ENCODE assay signal across 9 cellular contexts in the genomic region with DNA sequence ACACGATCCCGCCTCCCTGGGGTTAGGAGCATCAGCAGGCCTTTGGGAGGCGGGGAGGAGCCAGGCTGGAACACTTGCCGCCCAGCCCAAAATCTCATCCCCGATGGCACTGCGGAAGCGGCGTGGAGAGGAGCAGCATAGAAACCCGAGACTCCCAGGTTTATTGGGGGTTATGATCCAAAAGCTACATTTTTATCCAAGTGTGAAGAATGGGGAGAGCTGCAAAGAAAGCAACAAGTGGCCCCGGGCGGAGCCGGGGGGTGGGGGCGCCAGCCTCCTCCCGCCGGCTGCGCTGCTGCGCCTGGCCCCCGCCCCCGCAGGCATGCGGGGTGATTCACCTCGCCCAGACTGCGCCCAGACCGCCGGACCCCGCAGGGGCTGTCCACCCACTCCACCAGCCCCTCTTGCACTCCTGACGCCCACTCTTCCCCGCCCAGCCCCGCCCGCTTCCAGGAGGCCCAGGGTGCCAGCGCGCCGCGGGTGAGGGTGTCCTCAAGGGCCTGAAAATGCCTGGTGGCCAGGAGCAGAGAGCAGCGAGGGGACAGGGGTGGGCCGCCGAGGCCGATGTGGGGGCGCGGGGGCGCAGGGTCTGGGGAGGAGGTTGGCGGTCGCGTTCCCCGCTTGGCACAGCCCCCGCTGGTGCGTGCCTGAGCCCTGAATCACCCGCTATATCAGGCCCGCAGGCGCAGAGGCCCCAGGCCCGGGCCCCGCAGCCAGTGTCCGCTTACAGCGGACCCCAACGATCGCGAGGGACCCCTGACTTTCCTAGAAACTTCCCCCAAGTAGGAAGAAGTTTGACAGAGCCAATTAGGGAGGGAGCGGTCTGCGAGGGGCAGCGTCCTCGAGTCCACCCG. TPM values are rescaled to one million over a fixed set of nuclear protein-coding genes. Genes with fewer than 3 reads are reported as not detected.
DNase-seq lines count a peak whose midpoint lies in the region; ATAC-seq, FAIRE-seq and TF ChIP-seq lines count a peak whose summit lies in the region.
"Had no signal": no experiment of that assay in that cellular context is flagged by ENCODE, and none has a peak within 500 bp of the region (broad histone marks: within the 10 kb centered on the region; RNA-seq: fewer than 3 reads in every experiment).

No MANE protein-coding gene starts in this region.

- no peak for TF ChIP-seq CTCF in MCF 10A (IDR thresholded peaks at IDR 0.05; ENCODE audit: unreplicated experiment)
- no peak for TF ChIP-seq CTCF in keratinocyte (optimal IDR thresholded peaks at IDR 0.05 in 1 of 3, IDR thresholded peaks at IDR 0.05 in 1 of 3, conservative IDR thresholded peaks at IDR 0.05 in 1 of 3; ENCODE audit: extremely low read depth in 1 of 3, insufficient read depth in 2 of 3, low read length in 3 of 3)

- no peak for FAIRE-seq in keratinocyte (lab: Jason Lieb, UNC)
- FAIRE-seq: G401.6 had no signal

- intact Hi-C loops in MCF 10A (cut with micrococcal nuclease) = loop anchor here (5.0 kb wide), 2 partner anchors 34 to 99 kb away; partner anchors contain the start of gene STAT3

- no peak overlapping the region for H2AFZ ChIP-seq in keratinocyte (ENCODE audit: control insufficient read depth, low read length)

- H3K4me3 ChIP-seq in keratinocyte (ENCODE audit: control insufficient read depth in 2 of 3, extremely low read depth in 1 of 3, insufficient read depth in 2 of 3, low read depth in 1 of 3, low read length in 3 of 3) = peak overlapping the region; percentile 92 to 97 (median 94)

- no peaks in the 10 kb centered on the region for H3K27me3 Mint-ChIP-seq in MCF 10A (ENCODE audit: insufficient read depth, unreplicated experiment)
- H3K27me3 Mint-ChIP-seq in stimulated activated memory B cell treated with anti-CD40 and anti-IgM and Interleukin-4, amounts not matched to agents 10 μg/mL and 1 μg/mL and 100 μg/mL, for 72 hours = peaks cover 52% of the 10 kb centered on the region

- peaks cover 0 to 7% of the 10 kb centered on the region in 2 experiments for H3K36me3 ChIP-seq in keratinocyte (ENCODE audit: control insufficient read depth in 2 of 2, extremely low read depth in 1 of 2, insufficient read depth in 2 of 2, low read length in 2 of 2)

- peak; percentile 12 for DNase-seq in stimulated activated CD4-positive, alpha-beta T cell treated with anti-CD3 and anti-CD28 coated beads, Interleukin-12 subunit alpha, Interleukin-12 subunit beta, amount 100 ng/mL, for 4 hours
- no peak for DNase-seq in stimulated activated CD4-positive, alpha-beta T cell treated with anti-CD3 and anti-CD28 coated beads, Interleukin-2, amount 100 ng/mL, for 48 hours
- DNase-seq in MCF 10A (ENCODE audit: unreplicated experiment) (peak; percentile 57), keratinocyte (ENCODE audit: low read depth, low spot score) (no peak), SIG-M5 (lab: John Stamatoyannopoulos, UW) (no peak)
- no peak for DNase-seq in effector CD4-positive, alpha-beta T cell

- no peaks in the 10 kb centered on the region for H3K27me3 ChIP-seq in keratinocyte (ENCODE audit: control insufficient read depth, extremely low read depth, insufficient read depth, low read length)

- peak; percentile 10 for ATAC-seq in stimulated activated memory B cell treated with anti-CD40 and anti-IgM and Interleukin-4, amounts not matched to agents 10 μg/mL and 1 μg/mL and 100 μg/mL, for 72 hours
- no peak for ATAC-seq in HG03565 (IDR thresholded peaks at IDR 0.05; ENCODE audit: unreplicated experiment)

- peaks cover 13% of the 10 kb centered on the region for H3K36me3 Mint-ChIP-seq in MCF 10A (ENCODE audit: insufficient read depth, unreplicated experiment)
- no peaks in the 10 kb centered on the region for H3K36me3 Mint-ChIP-seq in stimulated activated memory B cell treated with anti-CD40 and anti-IgM and Interleukin-4, amounts not matched to agents 10 μg/mL and 1 μg/mL and 100 μg/mL, for 72 hours

- dilution Hi-C loops in keratinocyte (cut with MboI; ENCODE audit: extremely low pct_ligation_motif_present, low sequenced_read_pairs) = no loop called here

- peak overlapping the region; percentile 80 for H3K27ac ChIP-seq in keratinocyte (ENCODE audit: control insufficient read depth, insufficient read depth, low read length)

- H3K9ac ChIP-seq in keratinocyte (ENCODE audit: control insufficient read depth, extremely low read depth, insufficient read depth, low read length) = peak overlapping the region; percentile 90

- H3K4me1 ChIP-seq in keratinocyte (ENCODE audit: control insufficient read depth, extremely low read depth, insufficient read depth, low read length) = peaks cover 35% of the 10 kb centered on the region

- peak overlapping the region; percentile 80 for H3K4me2 ChIP-seq in keratinocyte (ENCODE audit: control insufficient read depth, extremely low read depth, insufficient read depth, low read depth, low read length)

- H4K20me1 ChIP-seq in keratinocyte (ENCODE audit: control insufficient read depth, extremely low read depth, insufficient read depth, low read length) = peaks cover 34% of the 10 kb centered on the region

- peaks cover 63% of the 10 kb centered on the region for H3K79me2 ChIP-seq in keratinocyte (ENCODE audit: control insufficient read depth, insufficient read depth, low read length)

- peak overlapping the region; percentile 88 for H3K27ac Mint-ChIP-seq in MCF 10A (ENCODE audit: low read depth, unreplicated experiment)
- H3K27ac Mint-ChIP-seq in stimulated activated memory B cell treated with anti-CD40 and anti-IgM and Interleukin-4, amounts not matched to agents 10 μg/mL and 1 μg/mL and 100 μg/mL, for 72 hours = no peak overlapping the region

- H3K4me3 Mint-ChIP-seq in MCF 10A (ENCODE audit: unreplicated experiment) = peak overlapping the region; percentile 96
- H3K4me3 Mint-ChIP-seq in stimulated activated memory B cell treated with anti-CD40 and anti-IgM and Interleukin-4, amounts not matched to agents 10 μg/mL and 1 μg/mL and 100 μg/mL, for 72 hours = peak overlapping the region; percentile 70

- CTCF ChIA-PET in MCF 10A (lab: Yijun Ruan, JAX) = interaction anchor here (0.6 to 3.5 kb wide), 8 partner anchors 13 to 100 kb away, joined by 3 to 18 read pairs (median 6); no protein-coding TSS in a partner anchor

- POLR2A ChIA-PET in MCF 10A (lab: Yijun Ruan, JAX) = interaction anchor here (0.6 to 10.2 kb wide), 22 partner anchors 11 to 455 kb away, joined by 3 to 273 read pairs (median 12); partner anchors contain the start of genes CNP, NAGLU and STAT3

- no peaks in the 10 kb centered on the region for H3K9me3 Mint-ChIP-seq in MCF 10A (ENCODE audit: unreplicated experiment)
- H3K9me3 Mint-ChIP-seq in stimulated activated memory B cell treated with anti-CD40 and anti-IgM and Interleukin-4, amounts not matched to agents 10 μg/mL and 1 μg/mL and 100 μg/mL, for 72 hours = no peaks in the 10 kb centered on the region

- H3K9me1 ChIP-seq in keratinocyte (ENCODE audit: control insufficient read depth, extremely low read depth, insufficient read depth, low read length) = no peaks in the 10 kb centered on the region

- peaks cover 20% of the 10 kb centered on the region for H3K4me1 Mint-ChIP-seq in MCF 10A (ENCODE audit: insufficient read depth, unreplicated experiment)
- peaks cover 22% of the 10 kb centered on the region for H3K4me1 Mint-ChIP-seq in stimulated activated memory B cell treated with anti-CD40 and anti-IgM and Interleukin-4, amounts not matched to agents 10 μg/mL and 1 μg/mL and 100 μg/mL, for 72 hours

- H3K9me3 ChIP-seq in keratinocyte (ENCODE audit: control insufficient read depth, low read depth, low read length) = no peaks in the 10 kb centered on the region

- no TSS peak for BruUV-seq in MCF 10A (replicated peaks; lab: Mats Ljungman, UMichigan)

RNA-seq across cellular contexts. Expression of gene CAVIN1, which starts 1.4 kb away (rescaled TPM):
- 137 and 143 TPM in 2 replicates for total RNA-seq in MCF 10A (2022)
- 172 to 237 TPM (median 190 TPM) in 3 replicates for polyA plus RNA-seq in keratinocyte
- polyA plus RNA-seq in keratinocyte (2011; ENCODE audit: low read depth) = 43.7 TPM
- polyA plus RNA-seq in keratinocyte (2011; cell fraction: cytosol; rRNA removed) = 134 and 236 TPM in 2 replicates
- polyA plus RNA-seq in keratinocyte (2011; cell fraction: nucleus; rRNA removed) = 203 and 264 TPM in 2 replicates
- polyA plus RNA-seq in keratinocyte (2012; ENCODE audit: low replicate concordance) = 65.9 and 369 TPM in 2 replicates
- 128 to 158 TPM (median 146 TPM) in 3 replicates for polyA minus RNA-seq in keratinocyte
- polyA minus RNA-seq in keratinocyte (2011; cell fraction: cytosol; rRNA and poly(A)+ RNA removed) = 419 TPM
- polyA minus RNA-seq in keratinocyte (2011; cell fraction: nucleus; rRNA and poly(A)+ RNA removed) = 148 and 193 TPM in 2 replicates

RNA-seq across cellular contexts. Expression of gene STAT3, which starts 33.5 kb away (rescaled TPM):
- 89.2 and 115 TPM in 2 replicates for total RNA-seq in MCF 10A (2022)
- 30.6 to 55.8 TPM (median 37.4 TPM) in 3 replicates for polyA plus RNA-seq in keratinocyte
- polyA plus RNA-seq in keratinocyte (2011; ENCODE audit: low read depth) = 36.5 TPM
- 40.0 and 43.3 TPM in 2 replicates for polyA plus RNA-seq in keratinocyte (2011; cell fraction: cytosol; rRNA removed)
- 68.3 and 77.9 TPM in 2 replicates for polyA plus RNA-seq in keratinocyte (2011; cell fraction: nucleus; rRNA removed)
- 44.6 and 57.8 TPM in 2 replicates for polyA plus RNA-seq in keratinocyte (2012; ENCODE audit: low replicate concordance)
- 70.0 to 118 TPM (median 78.5 TPM) in 3 replicates for polyA minus RNA-seq in keratinocyte
- 59.5 TPM for polyA minus RNA-seq in keratinocyte (2011; cell fraction: cytosol; rRNA and poly(A)+ RNA removed)
- 45.8 and 80.0 TPM in 2 replicates for polyA minus RNA-seq in keratinocyte (2011; cell fraction: nucleus; rRNA and poly(A)+ RNA removed)

RNA-seq across cellular contexts. Expression of gene ATP6V0A1, which starts 37.0 kb away (rescaled TPM):
- 56.0 and 60.5 TPM in 2 replicates for total RNA-seq in MCF 10A (2022)
- polyA plus RNA-seq in keratinocyte = 24.0 to 43.7 TPM (median 41.9 TPM) in 3 replicates
- polyA plus RNA-seq in keratinocyte (2011; ENCODE audit: low read depth) = 81.1 TPM
- 29.9 and 32.5 TPM in 2 replicates for polyA plus RNA-seq in keratinocyte (2011; cell fraction: cytosol; rRNA removed)
- 212 and 232 TPM in 2 replicates for polyA plus RNA-seq in keratinocyte (2011; cell fraction: nucleus; rRNA removed)
- 33.5 and 52.8 TPM in 2 replicates for polyA plus RNA-seq in keratinocyte (2012; ENCODE audit: low replicate concordance)
- 112 to 261 TPM (median 142 TPM) in 3 replicates for polyA minus RNA-seq in keratinocyte
- 34.3 TPM for polyA minus RNA-seq in keratinocyte (2011; cell fraction: cytosol; rRNA and poly(A)+ RNA removed)
- polyA minus RNA-seq in keratinocyte (2011; cell fraction: nucleus; rRNA and poly(A)+ RNA removed) = 203 and 207 TPM in 2 replicates

Comparison
In these comparisons a context has a peak if more than half of its experiments do, and no peak if none do; other contexts are left out.
1. DNase-seq: peak in stimulated activated CD4-positive, alpha-beta T cell treated with anti-CD3 and anti-CD28 coated beads, Interleukin-12 subunit alpha, Interleukin-12 subunit beta, amount 100 ng/mL, for 4 hours (single experiment) and MCF 10A (single experiment); none in stimulated activated CD4-positive, alpha-beta T cell treated with anti-CD3 and anti-CD28 coated beads, Interleukin-2, amount 100 ng/mL, for 48 hours (0 of 2), keratinocyte (single experiment), effector CD4-positive, alpha-beta T cell (single experiment) and SIG-M5 (single experiment).